In the genomic region with DNA sequence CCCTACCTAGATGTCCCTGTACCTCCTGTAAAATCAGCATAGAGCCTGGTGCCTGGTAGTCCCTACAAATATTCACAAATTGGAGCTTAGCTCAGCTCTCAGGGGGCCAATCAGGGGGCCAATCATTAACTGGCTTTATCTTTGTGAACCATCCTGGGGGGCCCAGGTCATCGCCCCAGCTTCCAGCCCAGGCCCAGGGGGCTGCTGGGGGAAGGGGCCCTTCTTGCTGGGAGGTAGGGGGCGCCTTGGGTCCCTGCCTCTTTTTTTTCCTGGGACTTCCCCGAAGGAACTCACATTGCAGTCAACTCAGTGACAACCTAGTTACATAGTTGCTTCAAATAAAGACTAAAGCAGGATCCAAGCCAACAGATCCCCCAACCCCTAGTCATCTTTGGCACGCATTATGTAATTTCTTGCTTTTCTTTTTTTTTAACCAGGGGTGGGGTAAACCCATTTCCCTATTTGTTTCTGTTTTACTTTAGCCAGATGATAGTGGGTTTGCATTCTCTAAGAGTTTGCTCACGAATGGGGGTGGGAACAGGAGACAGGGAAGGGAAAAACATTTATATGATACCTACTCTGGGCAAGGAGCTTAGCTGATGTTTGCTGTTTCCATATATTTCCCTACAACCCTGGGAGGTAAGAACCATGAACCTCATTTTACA, we compare ENCODE assay signal across 2 cellular contexts.
TF ChIP-seq lines count a peak whose summit lies in the region.

No MANE protein-coding gene starts in this region.

TF ChIP-seq in Ishikawa, 13 proteins besides CTCF, POLR2A, EP300 and RAD21:
- TF ChIP-seq EGR1 (IDR thresholded peaks at IDR 0.05) (no peak), TCF12 (IDR thresholded peaks at IDR 0.05; ENCODE audit: low read depth) (no peak), ZBTB7A (IDR thresholded peaks at IDR 0.05; ENCODE audit: low read depth) (0 out of 2 replicates have a peak, but pooled peaks have one; percentile 34)

TF ChIP-seq in K562, 482 proteins besides CTCF, POLR2A, EP300 and RAD21:
- TF ChIP-seq E4F1 (CRISPR knock-in tag; IDR thresholded peaks at IDR 0.05; ENCODE audit: borderline replicate concordance), result no peak
- no peak for TF ChIP-seq HNRNPK (IDR thresholded peaks at IDR 0.05; ENCODE audit: low read depth, low read length, poor library complexity, severe bottlenecking)
- TF ChIP-seq, protein P1, sequence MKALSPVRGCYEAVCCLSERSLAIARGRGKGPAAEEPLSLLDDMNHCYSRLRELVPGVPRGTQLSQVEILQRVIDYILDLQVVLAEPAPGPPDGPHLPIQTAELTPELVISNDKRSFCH (CRISPR knock-in tag; IDR thresholded peaks at IDR 0.05), result no peak
- TF ChIP-seq, protein P1 (tag; IDR thresholded peaks at IDR 0.05), result no peak
- TF ChIP-seq POLR2B (IDR thresholded peaks at IDR 0.05; ENCODE audit: low read depth, partially characterized antibody), result no peak
- TF ChIP-seq, protein P2, sequence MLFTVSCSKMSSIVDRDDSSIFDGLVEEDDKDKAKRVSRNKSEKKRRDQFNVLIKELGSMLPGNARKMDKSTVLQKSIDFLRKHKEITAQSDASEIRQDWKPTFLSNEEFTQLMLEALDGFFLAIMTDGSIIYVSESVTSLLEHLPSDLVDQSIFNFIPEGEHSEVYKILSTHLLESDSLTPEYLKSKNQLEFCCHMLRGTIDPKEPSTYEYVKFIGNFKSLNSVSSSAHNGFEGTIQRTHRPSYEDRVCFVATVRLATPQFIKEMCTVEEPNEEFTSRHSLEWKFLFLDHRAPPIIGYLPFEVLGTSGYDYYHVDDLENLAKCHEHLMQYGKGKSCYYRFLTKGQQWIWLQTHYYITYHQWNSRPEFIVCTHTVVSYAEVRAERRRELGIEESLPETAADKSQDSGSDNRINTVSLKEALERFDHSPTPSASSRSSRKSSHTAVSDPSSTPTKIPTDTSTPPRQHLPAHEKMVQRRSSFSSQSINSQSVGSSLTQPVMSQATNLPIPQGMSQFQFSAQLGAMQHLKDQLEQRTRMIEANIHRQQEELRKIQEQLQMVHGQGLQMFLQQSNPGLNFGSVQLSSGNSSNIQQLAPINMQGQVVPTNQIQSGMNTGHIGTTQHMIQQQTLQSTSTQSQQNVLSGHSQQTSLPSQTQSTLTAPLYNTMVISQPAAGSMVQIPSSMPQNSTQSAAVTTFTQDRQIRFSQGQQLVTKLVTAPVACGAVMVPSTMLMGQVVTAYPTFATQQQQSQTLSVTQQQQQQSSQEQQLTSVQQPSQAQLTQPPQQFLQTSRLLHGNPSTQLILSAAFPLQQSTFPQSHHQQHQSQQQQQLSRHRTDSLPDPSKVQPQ (CRISPR knock-in tag; IDR thresholded peaks at IDR 0.05; ENCODE audit: borderline replicate concordance), result no peak
- TF ChIP-seq ZNF586 (CRISPR knock-in tag; conservative IDR thresholded peaks at IDR 0.05), result no peak
- TF ChIP-seq, protein P3, sequence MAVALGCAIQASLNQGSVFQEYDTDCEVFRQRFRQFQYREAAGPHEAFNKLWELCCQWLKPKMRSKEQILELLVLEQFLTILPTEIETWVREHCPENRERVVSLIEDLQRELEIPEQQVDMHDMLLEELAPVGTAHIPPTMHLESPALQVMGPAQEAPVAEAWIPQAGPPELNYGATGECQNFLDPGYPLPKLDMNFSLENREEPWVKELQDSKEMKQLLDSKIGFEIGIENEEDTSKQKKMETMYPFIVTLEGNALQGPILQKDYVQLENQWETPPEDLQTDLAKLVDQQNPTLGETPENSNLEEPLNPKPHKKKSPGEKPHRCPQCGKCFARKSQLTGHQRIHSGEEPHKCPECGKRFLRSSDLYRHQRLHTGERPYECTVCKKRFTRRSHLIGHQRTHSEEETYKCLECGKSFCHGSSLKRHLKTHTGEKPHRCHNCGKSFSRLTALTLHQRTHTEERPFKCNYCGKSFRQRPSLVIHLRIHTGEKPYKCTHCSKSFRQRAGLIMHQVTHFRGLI (CRISPR knock-in tag; IDR thresholded peaks at IDR 0.05), result no peak
- no peak for TF ChIP-seq TRIM28 (IDR thresholded peaks at IDR 0.05)
- TF ChIP-seq HMGN3 (IDR thresholded peaks at IDR 0.05; ENCODE audit: borderline replicate concordance, extremely low read depth, insufficient read length, low read depth, low read length), result no peak
